ENCODE assay signal across 20 cellular contexts in the genomic region with DNA sequence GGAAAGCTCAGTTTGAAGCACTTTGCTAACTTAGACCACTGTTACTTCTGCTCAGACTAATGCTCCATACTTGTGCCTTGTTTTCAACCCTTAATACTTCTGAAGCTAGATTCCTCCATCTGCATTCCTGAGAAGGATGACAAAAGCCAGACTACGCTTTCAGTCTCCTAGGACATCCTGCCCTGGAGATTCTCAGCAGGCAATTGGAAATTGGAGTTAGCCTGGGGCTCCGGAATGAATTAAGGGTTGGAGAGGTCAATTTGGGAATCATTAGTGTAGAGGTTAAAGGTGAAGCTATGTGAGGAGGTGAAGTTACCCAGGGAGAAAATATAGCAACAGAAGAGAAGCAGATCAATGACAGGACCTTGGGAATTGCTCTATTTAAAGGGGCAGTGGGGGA.
A peak's percentile ranks its signal among the peaks of the same experiment; 100 is the strongest.
DNase-seq lines count a peak whose midpoint lies in the region; ATAC-seq and TF ChIP-seq lines count a peak whose summit lies in the region.
"Had no signal": no experiment of that assay in that cellular context is flagged by ENCODE, and none has a peak within 500 bp of the region (broad histone marks: within the 10 kb centered on the region; RNA-seq: fewer than 3 reads in every experiment).

No MANE protein-coding gene starts in this region.

- peaks cover 6% of the 10 kb centered on the region for H3K36me3 Mint-ChIP-seq in Caco-2 (ENCODE audit: insufficient read depth, unreplicated experiment)
- H3K36me3 Mint-ChIP-seq in nephron progenitor cell (ENCODE audit: low read depth) = no peaks in the 10 kb centered on the region

- H3K4me1 Mint-ChIP-seq in Caco-2 (ENCODE audit: low read depth, unreplicated experiment) (peaks cover 6% of the 10 kb centered on the region), nephron progenitor cell (peaks cover 49% of the 10 kb centered on the region)

- H3K27ac Mint-ChIP-seq in Caco-2 (ENCODE audit: unreplicated experiment) = peak overlapping the region; percentile 22
- H3K27ac Mint-ChIP-seq in nephron progenitor cell = peak overlapping the region; percentile 41
- H3K27ac Mint-ChIP-seq: CD4-positive, alpha-beta T cell had no signal

- H3K4me1 ChIP-seq in Caco-2 = no peaks in the 10 kb centered on the region
- H3K4me1 ChIP-seq: BLaER1, SJCRH30 had no signal

- H3K4me3 Mint-ChIP-seq in Caco-2 (ENCODE audit: unreplicated experiment) (no peak overlapping the region), nephron progenitor cell (peak overlapping the region; percentile 38)
- H3K4me3 Mint-ChIP-seq: CD4-positive, alpha-beta T cell had no signal

- H3K9me3 Mint-ChIP-seq in Caco-2 (ENCODE audit: unreplicated experiment) (no peaks in the 10 kb centered on the region), nephron progenitor cell (no peaks in the 10 kb centered on the region)
- H3K9me3 Mint-ChIP-seq: CD4-positive, alpha-beta T cell had no signal

- DNase-seq in Caco-2 = no peak
- peak; percentile 0 for DNase-seq in SK-N-DZ (ENCODE audit: low spot score)
- peak; percentile 8 for DNase-seq in iPS-NIHi11 (ENCODE audit: low spot score)
- DNase-seq in nephron progenitor cell = no peak
- DNase-seq in NCI-H526 treated with DMSO at 0.1 percent for 48 hours (lab: John Stamatoyannopoulos, UW) = no peak
- DNase-seq in AG20443 (ENCODE audit: low spot score) = no peak
- DNase-seq: CD4-positive, alpha-beta T cell; DND-41; KBM-7; NCI-H1092 treated with DMSO at 0.1 percent for 48 hours; NCI-H146; NCI-H2029; NCI-H2227 treated with DMSO at 0.1 percent for 48 hours; NCI-H510A; NCI-H748 treated with DMSO at 0.1 percent for 48 hours; SJCRH30 had no signal

- no peaks in the 10 kb centered on the region for H3K9me3 ChIP-seq in Caco-2
- H3K9me3 ChIP-seq: BLaER1, HAP-1, SJCRH30 had no signal

- TF ChIP-seq CTCF in Caco-2 (IDR thresholded peaks at IDR 0.05; ENCODE audit: insufficient read depth in 1 of 2, low read depth in 1 of 2, low read length in 1 of 2, severe bottlenecking in 1 of 2, unreplicated experiment in 1 of 2) (no peak), nephron progenitor cell (IDR thresholded peaks at IDR 0.05) (no peak)

- H3K4me3 ChIP-seq in Caco-2 (ENCODE audit: low read depth, low read length) = no peak overlapping the region
- H3K4me3 ChIP-seq: BLaER1, HAP-1, SJCRH30 had no signal

- CTCF ChIA-PET in Caco-2 (lab: Charles Lee) = no interaction called here

- intact Hi-C loops in Caco-2 (cut with micrococcal nuclease; ENCODE audit: unreplicated experiment) = no loop called here

- no peaks in the 10 kb centered on the region for H3K36me3 ChIP-seq in Caco-2 (ENCODE audit: control insufficient read depth, insufficient read depth, low read length)
- H3K36me3 ChIP-seq: BLaER1, HAP-1, SJCRH30 had no signal

- ATAC-seq in GM21786 (IDR thresholded peaks at IDR 0.05; ENCODE audit: unreplicated experiment) (no peak), HG03354 (IDR thresholded peaks at IDR 0.05; ENCODE audit: poor library complexity, severe bottlenecking, unreplicated experiment) (no peak)

- BruUV-seq in Caco-2 (replicated peaks; lab: Mats Ljungman, UMichigan) = no TSS peak

- H3K27me3 ChIP-seq in Caco-2 (replicated peaks; ENCODE audit: control insufficient read depth, insufficient read depth, low read length) = no peaks in the 10 kb centered on the region
- H3K27me3 ChIP-seq: SJCRH30 had no signal

- POLR2A ChIA-PET in Caco-2 (lab: Charles Lee) = no interaction called here

- H3K27me3 Mint-ChIP-seq in Caco-2 (ENCODE audit: insufficient read depth, unreplicated experiment) (no peaks in the 10 kb centered on the region), nephron progenitor cell (ENCODE audit: low read depth, poor library complexity) (no peaks in the 10 kb centered on the region)

Comparison
In these comparisons a context has a peak if more than half of its experiments do, and no peak if none do; other contexts are left out.
1. DNase-seq: peak in SK-N-DZ (single experiment) and iPS-NIHi11 (single experiment); none in Caco-2 (0 of 2), nephron progenitor cell (single experiment), NCI-H526 treated with DMSO at 0.1 percent for 48 hours (single experiment) and AG20443 (single experiment).